ENCODE assay signal across 8 cellular contexts in the genomic region with DNA sequence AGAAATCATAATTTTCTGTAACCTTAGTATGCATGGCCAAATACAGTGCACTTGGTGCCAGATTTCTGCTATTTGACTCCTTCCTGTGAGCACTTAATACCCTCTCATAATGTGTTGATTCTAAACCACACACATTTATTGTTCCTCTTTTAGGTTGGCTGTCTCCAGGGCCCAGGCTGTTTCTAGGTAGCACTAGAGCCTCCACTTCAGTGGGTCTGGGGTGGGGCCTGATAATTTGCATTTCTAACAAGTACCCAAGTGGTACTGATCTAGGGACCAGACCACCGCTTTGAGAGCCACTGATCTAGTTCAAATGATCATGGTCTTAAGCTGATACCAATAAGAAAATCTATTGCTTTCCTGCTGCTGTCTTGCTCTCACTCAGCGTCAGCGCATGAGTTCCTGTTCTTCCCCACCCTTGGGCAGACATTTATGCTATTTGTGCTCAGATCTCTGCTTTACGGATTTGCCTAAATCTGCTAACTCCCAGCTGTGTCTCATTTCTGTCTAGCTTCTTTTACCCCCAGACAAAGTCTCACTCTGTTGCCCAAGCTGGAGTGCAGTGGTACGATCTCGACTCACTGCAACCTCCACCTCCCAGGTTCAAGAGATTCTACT. TPM values are rescaled to one million over a fixed set of nuclear protein-coding genes. Genes with fewer than 3 reads are reported as not detected.
DNase-seq lines count a peak whose midpoint lies in the region; ATAC-seq, FAIRE-seq and TF ChIP-seq lines count a peak whose summit lies in the region.

No MANE protein-coding gene starts in this region.

- no peak for TF ChIP-seq CTCF in endothelial cell (IDR thresholded peaks at IDR 0.05; ENCODE audit: unreplicated experiment)
- TF ChIP-seq CTCF in esophagus squamous epithelium (IDR thresholded peaks at IDR 0.05) = no peak
- TF ChIP-seq CTCF in SK-N-SH (IDR thresholded peaks at IDR 0.05) = no peak

- peak; percentile 43 for DNase-seq in GM12891 (ENCODE audit: insufficient read length, low spot score)
- peak; percentile 86 to 93 for DNase-seq in Kasumi-1 (lab: John Stamatoyannopoulos, UW)
- DNase-seq in UCSD-AML1 (lab: John Stamatoyannopoulos, UW; ENCODE audit: unreplicated experiment) = peak; percentile 22
- no peak for DNase-seq in activated T-cell treated with anti-CD3 and anti-CD28 coated beads, Interleukin-2, amount 50 U/mL, for 72 hours
- no peak for DNase-seq in endothelial cell (ENCODE audit: low spot score)
- DNase-seq in esophagus squamous epithelium (lab: John Stamatoyannopoulos, UW) = no peak
- no peak for DNase-seq in SK-N-SH

- peak; percentile 77 for FAIRE-seq in GM12891 (lab: Jason Lieb, UNC)

- CTCF ChIA-PET in SK-N-SH (lab: Yijun Ruan, JAX) = interaction anchor here (0.7 to 1.3 kb wide), 3 partner anchors 10 to 41 kb away, joined by 3 to 4 read pairs (median 3); no protein-coding TSS in a partner anchor

- TF ChIP-seq EP300 in SK-N-SH (IDR thresholded peaks at IDR 0.05; ENCODE audit: borderline replicate concordance in 1 of 2, low read depth in 1 of 2, low read length in 1 of 2) = no peak

- H3K27me3 Mint-ChIP-seq in activated T-cell treated with anti-CD3 and anti-CD28 coated beads, Interleukin-2, amount 50 U/mL, for 72 hours (ENCODE audit: low read depth) = peaks cover 10% of the 10 kb centered on the region
- peaks cover 3% of the 10 kb centered on the region for H3K27me3 Mint-ChIP-seq in endothelial cell (ENCODE audit: unreplicated experiment)

- H2AFZ ChIP-seq in SK-N-SH (ENCODE audit: low read depth) = no peak overlapping the region

- H3K27ac ChIP-seq in esophagus squamous epithelium (no peak overlapping the region), SK-N-SH (ENCODE audit: low read depth in 2 of 2, low read length in 1 of 2) (no peak overlapping the region)

- no peaks in the 10 kb centered on the region for H3K9me2 ChIP-seq in SK-N-SH

- no peaks in the 10 kb centered on the region for H3K79me2 ChIP-seq in SK-N-SH (ENCODE audit: insufficient read depth)

- WGBS in esophagus squamous epithelium, 2 donors = 76 to 80% methylated on average over 6 of the region's 6 CpGs
- 100% methylated on average over 6 of the region's 6 CpGs for WGBS in SK-N-SH (ENCODE audit: low lambda C conversion rate)

- POLR2A ChIA-PET in SK-N-SH (lab: Yijun Ruan, JAX) = no interaction called here

- H3K27me3 ChIP-seq in esophagus squamous epithelium (no peaks in the 10 kb centered on the region), SK-N-SH (ENCODE audit: insufficient read depth) (no peaks in the 10 kb centered on the region)

- no peak overlapping the region for H3K27ac Mint-ChIP-seq in activated T-cell treated with anti-CD3 and anti-CD28 coated beads, Interleukin-2, amount 50 U/mL, for 72 hours
- no peak overlapping the region for H3K27ac Mint-ChIP-seq in endothelial cell (ENCODE audit: unreplicated experiment)

- peak; percentile 77 for ATAC-seq in GM21526 (IDR thresholded peaks at IDR 0.05; ENCODE audit: low FRiP score, unreplicated experiment)
- no peak for ATAC-seq in activated T-cell treated with anti-CD3 and anti-CD28 coated beads, Interleukin-2, amount 50 U/mL, for 72 hours (replicated peaks in 1 of 2)

- H3K4me1 ChIP-seq in esophagus squamous epithelium (peaks cover 0 to under 1% (median 0%) of the 10 kb centered on the region in 3 donors), SK-N-SH (ENCODE audit: control insufficient read depth in 1 of 2, insufficient read depth in 2 of 2, low read depth in 1 of 2, low read length in 1 of 2) (no peaks in the 10 kb centered on the region)

- H3K9me3 ChIP-seq in esophagus squamous epithelium (no peaks in the 10 kb centered on the region), SK-N-SH (no peaks in the 10 kb centered on the region)

- H3K4me3 ChIP-seq in esophagus squamous epithelium (no peak overlapping the region), SK-N-SH (ENCODE audit: low read depth in 2 of 2, low read length in 1 of 2) (no peak overlapping the region)

- H3K9me3 Mint-ChIP-seq in activated T-cell treated with anti-CD3 and anti-CD28 coated beads, Interleukin-2, amount 50 U/mL, for 72 hours = no peaks in the 10 kb centered on the region
- no peaks in the 10 kb centered on the region for H3K9me3 Mint-ChIP-seq in endothelial cell (ENCODE audit: unreplicated experiment)

- H3K4me1 Mint-ChIP-seq in activated T-cell treated with anti-CD3 and anti-CD28 coated beads, Interleukin-2, amount 50 U/mL, for 72 hours (ENCODE audit: low read depth) = no peaks in the 10 kb centered on the region
- H3K4me1 Mint-ChIP-seq in endothelial cell (ENCODE audit: unreplicated experiment) = peaks cover 20% of the 10 kb centered on the region

- H3K4me2 ChIP-seq in SK-N-SH = no peak overlapping the region

- no peak overlapping the region for H3K4me3 Mint-ChIP-seq in activated T-cell treated with anti-CD3 and anti-CD28 coated beads, Interleukin-2, amount 50 U/mL, for 72 hours
- no peak overlapping the region for H3K4me3 Mint-ChIP-seq in endothelial cell (ENCODE audit: unreplicated experiment)

- H3K36me3 ChIP-seq in esophagus squamous epithelium (peaks cover 0 to 14% (median 0%) of the 10 kb centered on the region in 3 donors), SK-N-SH (replicated peaks in 1 of 2; ENCODE audit: control insufficient read depth in 1 of 2, insufficient read depth in 2 of 2, low read length in 1 of 2) (no peaks in the 10 kb centered on the region)

- no peaks in the 10 kb centered on the region for H3K36me3 Mint-ChIP-seq in activated T-cell treated with anti-CD3 and anti-CD28 coated beads, Interleukin-2, amount 50 U/mL, for 72 hours (ENCODE audit: insufficient read depth in 2 of 2)
- H3K36me3 Mint-ChIP-seq in endothelial cell (ENCODE audit: low read depth, unreplicated experiment) = peaks cover 1% of the 10 kb centered on the region

- no peak overlapping the region for H3K9ac ChIP-seq in SK-N-SH

- no peak for TF ChIP-seq RAD21 in SK-N-SH (IDR thresholded peaks at IDR 0.05; ENCODE audit: low read length)

- H4K20me1 ChIP-seq in SK-N-SH (ENCODE audit: insufficient read depth) = no peaks in the 10 kb centered on the region

- intact Hi-C loops in esophagus squamous epithelium (cut with DNase I) = no loop called here

- H3F3A ChIP-seq in SK-N-SH (replicated peaks; ENCODE audit: insufficient read depth) = no peaks in the 10 kb centered on the region

- TF ChIP-seq POLR2A in GM12891 (IDR thresholded peaks at IDR 0.05; ENCODE audit: low read depth, low read length) (no peak), esophagus squamous epithelium (IDR thresholded peaks at IDR 0.05) (no peak)

TF ChIP-seq in GM12891, 5 proteins besides CTCF, POLR2A, EP300 and RAD21:
- TF ChIP-seq TAF1 (IDR thresholded peaks at IDR 0.05; ENCODE audit: low read depth, low read length) (no peak), PAX5 (IDR thresholded peaks at IDR 0.05; ENCODE audit: insufficient read depth, low read length, severe bottlenecking) (no peak), POLR2AphosphoS5 (IDR thresholded peaks at IDR 0.05; ENCODE audit: low read depth, low read length) (no peak), SPI1 (IDR thresholded peaks at IDR 0.05; ENCODE audit: low read depth, low read length) (no peak), POU2F2 (IDR thresholded peaks at IDR 0.05; ENCODE audit: low read depth, low read length) (no peak)

TF ChIP-seq in SK-N-SH, 30 proteins besides CTCF, POLR2A, EP300 and RAD21:
- TF ChIP-seq ELF1 (IDR thresholded peaks at IDR 0.05) (no peak), TEAD4 (IDR thresholded peaks at IDR 0.05; ENCODE audit: borderline replicate concordance, insufficient read depth) (no peak), EZH2phosphoT487 (IDR thresholded peaks at IDR 0.05; ENCODE audit: borderline replicate concordance, low read depth) (no peak), POLR2AphosphoS5 (IDR thresholded peaks at IDR 0.05; ENCODE audit: low read depth, low read length) (no peak), GATA2 (CRISPR knock-in tag; IDR thresholded peaks at IDR 0.05) (no peak)
- TF ChIP-seq, protein P1, sequence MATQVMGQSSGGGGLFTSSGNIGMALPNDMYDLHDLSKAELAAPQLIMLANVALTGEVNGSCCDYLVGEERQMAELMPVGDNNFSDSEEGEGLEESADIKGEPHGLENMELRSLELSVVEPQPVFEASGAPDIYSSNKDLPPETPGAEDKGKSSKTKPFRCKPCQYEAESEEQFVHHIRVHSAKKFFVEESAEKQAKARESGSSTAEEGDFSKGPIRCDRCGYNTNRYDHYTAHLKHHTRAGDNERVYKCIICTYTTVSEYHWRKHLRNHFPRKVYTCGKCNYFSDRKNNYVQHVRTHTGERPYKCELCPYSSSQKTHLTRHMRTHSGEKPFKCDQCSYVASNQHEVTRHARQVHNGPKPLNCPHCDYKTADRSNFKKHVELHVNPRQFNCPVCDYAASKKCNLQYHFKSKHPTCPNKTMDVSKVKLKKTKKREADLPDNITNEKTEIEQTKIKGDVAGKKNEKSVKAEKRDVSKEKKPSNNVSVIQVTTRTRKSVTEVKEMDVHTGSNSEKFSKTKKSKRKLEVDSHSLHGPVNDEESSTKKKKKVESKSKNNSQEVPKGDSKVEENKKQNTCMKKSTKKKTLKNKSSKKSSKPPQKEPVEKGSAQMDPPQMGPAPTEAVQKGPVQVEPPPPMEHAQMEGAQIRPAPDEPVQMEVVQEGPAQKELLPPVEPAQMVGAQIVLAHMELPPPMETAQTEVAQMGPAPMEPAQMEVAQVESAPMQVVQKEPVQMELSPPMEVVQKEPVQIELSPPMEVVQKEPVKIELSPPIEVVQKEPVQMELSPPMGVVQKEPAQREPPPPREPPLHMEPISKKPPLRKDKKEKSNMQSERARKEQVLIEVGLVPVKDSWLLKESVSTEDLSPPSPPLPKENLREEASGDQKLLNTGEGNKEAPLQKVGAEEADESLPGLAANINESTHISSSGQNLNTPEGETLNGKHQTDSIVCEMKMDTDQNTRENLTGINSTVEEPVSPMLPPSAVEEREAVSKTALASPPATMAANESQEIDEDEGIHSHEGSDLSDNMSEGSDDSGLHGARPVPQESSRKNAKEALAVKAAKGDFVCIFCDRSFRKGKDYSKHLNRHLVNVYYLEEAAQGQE (IDR thresholded peaks at IDR 0.05; ENCODE audit: low read depth, low read length) = no peak

RNA-seq across cellular contexts. Expression of a gene that starts 7.4 kb away (rescaled TPM):
- polyA plus RNA-seq in GM12891 (2012; ENCODE audit: low read depth, missing spikeins) = 75.5 TPM
- total RNA-seq in activated T-cell treated with anti-CD3 and anti-CD28 coated beads, Interleukin-2, amount 50 U/mL, for 72 hours = 10 to 100 TPM; 25.5 to 29.3 TPM
- total RNA-seq in endothelial cell (ENCODE audit: unreplicated experiment) (36.0 TPM), esophagus squamous epithelium (10 to 100 TPM; 22.6 to 41.8 (median 25.8) TPM)
- polyA plus RNA-seq in SK-N-SH (2012; rRNA removed) = 65.6 and 74.4 TPM in 2 replicates
- 48.7 and 60.6 TPM in 2 replicates for polyA plus RNA-seq in SK-N-SH (2012; cell fraction: cytosol; rRNA removed)
- 20.7 and 40.3 TPM in 2 replicates for polyA plus RNA-seq in SK-N-SH (2012; cell fraction: nucleus; rRNA removed)

RNA-seq across cellular contexts. Expression of a gene that starts 7.4 kb away (rescaled TPM):
- polyA plus RNA-seq in GM12891 (2012; ENCODE audit: low read depth, missing spikeins) = 20.3 TPM
- total RNA-seq in activated T-cell treated with anti-CD3 and anti-CD28 coated beads, Interleukin-2, amount 50 U/mL, for 72 hours = 10 to 100 TPM; 38.6 to 44.1 TPM
- total RNA-seq in endothelial cell (ENCODE audit: unreplicated experiment) (18.7 TPM), esophagus squamous epithelium (10 to 100 TPM in 1 of 4 donors, 1 to 10 TPM in 3; 3.5 to 12.2 (median 6.4) TPM)
- 18.3 and 22.5 TPM in 2 replicates for polyA plus RNA-seq in SK-N-SH (2012; rRNA removed)
- 10.7 and 15.0 TPM in 2 replicates for polyA plus RNA-seq in SK-N-SH (2012; cell fraction: cytosol; rRNA removed)
- 30.2 and 35.8 TPM in 2 replicates for polyA plus RNA-seq in SK-N-SH (2012; cell fraction: nucleus; rRNA removed)

Comparison
In these comparisons a context has a peak if more than half of its experiments do, and no peak if none do; other contexts are left out.
1. DNase-seq: peak in GM12891 (single experiment), Kasumi-1 (2 of 2) and UCSD-AML1 (single experiment); none in activated T-cell treated with anti-CD3 and anti-CD28 coated beads, Interleukin-2, amount 50 U/mL, for 72 hours (0 of 2), endothelial cell (single experiment), esophagus squamous epithelium (single experiment) and SK-N-SH (single experiment).